2 cellular contexts compared by ENCODE assay signal in genomic region chr9:124594215-124594614, GRCh38.
TF ChIP-seq lines count a peak whose summit lies in the region.

No MANE protein-coding gene starts in this region.

TF ChIP-seq in HepG2, 621 proteins besides CTCF, POLR2A, EP300 and RAD21:
- TF ChIP-seq GABPA (IDR thresholded peaks at IDR 0.05; ENCODE audit: low read depth, low read length) (no peak), GABPA (CRISPR knock-in tag; IDR thresholded peaks at IDR 0.05; ENCODE audit: low read depth) (no peak), ARNT2 (CRISPR knock-in tag; IDR thresholded peaks at IDR 0.05; ENCODE audit: low read depth) (no peak), NFKBIZ (CRISPR knock-in tag; IDR thresholded peaks at IDR 0.05) (no peak), ZBTB25 (CRISPR knock-in tag; IDR thresholded peaks at IDR 0.05) (no peak), ZC3H13 (CRISPR knock-in tag; IDR thresholded peaks at IDR 0.05) (no peak), WIZ (CRISPR knock-in tag; IDR thresholded peaks at IDR 0.05) (no peak), ZNF10 (CRISPR knock-in tag; IDR thresholded peaks at IDR 0.05; ENCODE audit: borderline replicate concordance, low read depth) (no peak), YY1 (IDR thresholded peaks at IDR 0.05; ENCODE audit: insufficient read depth, insufficient replicate concordance, low read depth, low read length) (no peak), SSRP1 (CRISPR knock-in tag; IDR thresholded peaks at IDR 0.05) (no peak), ZNF770 (CRISPR knock-in tag; IDR thresholded peaks at IDR 0.05) (no peak), MEIS1 (CRISPR knock-in tag; IDR thresholded peaks at IDR 0.05; ENCODE audit: borderline replicate concordance) (no peak), ZNF253 (CRISPR knock-in tag; IDR thresholded peaks at IDR 0.05; ENCODE audit: borderline replicate concordance) (no peak), TCF12 (IDR thresholded peaks at IDR 0.05) (no peak), TCF12 (CRISPR knock-in tag; IDR thresholded peaks at IDR 0.05) (no peak), ZNF879 (CRISPR knock-in tag; IDR thresholded peaks at IDR 0.05) (no peak), ZXDC (CRISPR knock-in tag; IDR thresholded peaks at IDR 0.05) (no peak)
TF ChIP-seq in HepG2: peak in this region for 0.

TF ChIP-seq in H1, 55 proteins besides CTCF, POLR2A, EP300 and RAD21:
- no peak for TF ChIP-seq TBP (IDR thresholded peaks at IDR 0.05; ENCODE audit: low read depth, low read length)
- no peak for TF ChIP-seq ASH2L (IDR thresholded peaks at IDR 0.05; ENCODE audit: low read length)
- no peak for TF ChIP-seq CEBPB (IDR thresholded peaks at IDR 0.05; ENCODE audit: low read depth, low read length)
- no peak for TF ChIP-seq CBX5 (IDR thresholded peaks at IDR 0.05; ENCODE audit: low read depth, low read length)
- no peak for TF ChIP-seq HDAC2 (IDR thresholded peaks at IDR 0.05; ENCODE audit: borderline replicate concordance in 1 of 2, low read depth in 2 of 2, low read length in 2 of 2)
- no peak for TF ChIP-seq GTF2F1 (IDR thresholded peaks at IDR 0.05; ENCODE audit: borderline replicate concordance, low read depth, low read length)
- TF ChIP-seq E2F6 (IDR thresholded peaks at IDR 0.05) = no peak
- TF ChIP-seq MAFK (IDR thresholded peaks at IDR 0.05; ENCODE audit: low read depth, low read length) = no peak
- no peak for TF ChIP-seq SAP30 (IDR thresholded peaks at IDR 0.05; ENCODE audit: insufficient read depth, insufficient replicate concordance, low read length)
- no peak for TF ChIP-seq RBBP5 (IDR thresholded peaks at IDR 0.05; ENCODE audit: borderline replicate concordance, low read depth, low read length)
- no peak for TF ChIP-seq SIRT6 (IDR thresholded peaks at IDR 0.05; ENCODE audit: low read length)
- TF ChIP-seq CHD7 (IDR thresholded peaks at IDR 0.05; ENCODE audit: insufficient replicate concordance, low read length) = no peak
TF ChIP-seq in H1: peak in this region for 0.
